34 cellular contexts compared by ENCODE assay signal in genomic region chr1:21067551-21068227, GRCh38.
"Had no signal": no experiment of that assay in that cellular context is flagged by ENCODE, and none has a peak within 500 bp of the region (broad histone marks: within the 10 kb centered on the region; RNA-seq: fewer than 3 reads in every experiment).

No MANE protein-coding gene starts in this region.

- FAIRE-seq: endothelial cell of umbilical vein had no signal

- DNase-seq: activated B cell treated with CpG ODN at 0.5 μM for 24 hours; activated CD4-positive, alpha-beta T cell treated with anti-CD3 and anti-CD28 coated beads for 48 hours; activated CD4-positive, alpha-beta T cell treated with anti-CD3 and anti-CD28 coated beads, Interleukin-2, amount 50 U/mL, for 1 hour; activated CD4-positive, alpha-beta T cell treated with anti-CD3 and anti-CD28 coated beads, Interleukin-2, amount 50 U/mL, for 48 hours; activated CD8-positive, alpha-beta memory T cell treated with anti-CD3 and anti-CD28 coated beads for 24 hours; activated CD8-positive, alpha-beta T cell treated with anti-CD3 and anti-CD28 coated beads for 36 hours; activated effector memory CD4-positive, alpha-beta T cell treated with anti-CD3 and anti-CD28 coated beads, Interleukin-2, amount 50 U/mL, for 16 hours; activated naive CD4-positive, alpha-beta T cell treated with anti-CD3 and anti-CD28 coated beads for 36 hours; activated naive CD8-positive, alpha-beta T cell treated with anti-CD3 and anti-CD28 coated beads for 36 hours; activated naive CD8-positive, alpha-beta T cell treated with anti-CD3 and anti-CD28 coated beads, Interleukin-2, amount 50 U/mL, for 24 hours; activated T-cell treated with anti-CD3 and anti-CD28 coated beads, Interleukin-2, amount 50 U/mL, for 48 hours; adrenal gland; central memory CD4-positive, alpha-beta T cell; cerebellar nuclear complex; colonic mucosa; effector CD8-positive, alpha-beta T cell; esophagus squamous epithelium; foreskin melanocyte; heart right ventricle; T-helper 17 cell; T1000; WERI-Rb-1 had no signal

- ATAC-seq: activated CD4-positive, CD25-positive, alpha-beta regulatory T cell treated with anti-CD3 and anti-CD28 coated beads, Interleukin-2, amount 50 U/mL, for 24 hours; activated CD8-positive, alpha-beta T cell treated with anti-CD3 and anti-CD28 coated beads for 36 hours; activated naive CD8-positive, alpha-beta T cell treated with anti-CD3 and anti-CD28 coated beads, Interleukin-2, amount 50 U/mL, for 24 hours; gastroesophageal sphincter; heart right ventricle; T-helper 17 cell had no signal

- H3K27ac ChIP-seq: adrenal gland, ascending aorta, breast epithelium, cardiac muscle cell, colonic mucosa, epithelial cell of prostate, esophagus squamous epithelium, gastroesophageal sphincter, heart right ventricle, WERI-Rb-1 had no signal

- H3K9me3 ChIP-seq: ascending aorta, breast epithelium, colonic mucosa, esophagus squamous epithelium, gastroesophageal sphincter, heart right ventricle had no signal

- H3K4me3 ChIP-seq: adrenal gland, ascending aorta, breast epithelium, cardiac muscle cell, colonic mucosa, esophagus squamous epithelium, gastroesophageal sphincter, heart right ventricle had no signal

- H3K9me3 Mint-ChIP-seq: activated B cell treated with CpG ODN at 0.5 μM for 24 hours; activated CD8-positive, alpha-beta T cell treated with anti-CD3 and anti-CD28 coated beads for 36 hours; activated naive CD4-positive, alpha-beta T cell treated with anti-CD3 and anti-CD28 coated beads for 36 hours; activated naive CD4-positive, alpha-beta T cell treated with anti-CD3 and anti-CD28 coated beads, Interleukin-2, amount 50 U/mL, for 24 hours; activated naive CD8-positive, alpha-beta T cell treated with anti-CD3 and anti-CD28 coated beads for 36 hours; activated naive CD8-positive, alpha-beta T cell treated with anti-CD3 and anti-CD28 coated beads, Interleukin-2, amount 50 U/mL, for 24 hours; activated T-helper 1 cell treated with anti-CD3 and anti-CD28 coated beads, Interleukin-12 subunit alpha, Interleukin-12 subunit beta, Interleukin-2, Interleukin-4 antibody, amounts not matched to agents 30 ng/mL and 10 ng/mL and 1 ng/mL, durations not matched to agents 14 hours and 24 hours and 36 hours; activated T-helper 2 cell treated with anti-CD3 and anti-CD28 coated beads, Interferon-gamma antibody, Interleukin-2, Interleukin-4, amounts not matched to agents 10 μg/mL and 5 μg/mL and 100 μg/mL, durations not matched to agents 14 hours and 24 hours and 36 hours; brain; T-helper 2 cell treated with Interferon-gamma antibody and Interleukin-4, amounts not matched to agents 5 μg/mL and 100 μg/mL, for 36 hours had no signal

- H3K27me3 Mint-ChIP-seq: activated B cell treated with CpG ODN at 0.5 μM for 24 hours; activated CD8-positive, alpha-beta T cell treated with anti-CD3 and anti-CD28 coated beads for 36 hours; activated naive CD4-positive, alpha-beta T cell treated with anti-CD3 and anti-CD28 coated beads, Interleukin-2, amount 50 U/mL, for 24 hours; activated naive CD8-positive, alpha-beta T cell treated with anti-CD3 and anti-CD28 coated beads for 36 hours; activated naive CD8-positive, alpha-beta T cell treated with anti-CD3 and anti-CD28 coated beads, Interleukin-2, amount 50 U/mL, for 24 hours; brain; T-helper 17 cell had no signal

- H3K4me3 Mint-ChIP-seq: activated B cell treated with CpG ODN at 0.5 μM for 24 hours; activated CD8-positive, alpha-beta T cell treated with anti-CD3 and anti-CD28 coated beads for 36 hours; activated naive CD4-positive, alpha-beta T cell treated with anti-CD3 and anti-CD28 coated beads for 36 hours; activated naive CD4-positive, alpha-beta T cell treated with anti-CD3 and anti-CD28 coated beads, Interleukin-2, amount 50 U/mL, for 24 hours; activated naive CD8-positive, alpha-beta T cell treated with anti-CD3 and anti-CD28 coated beads for 36 hours; activated naive CD8-positive, alpha-beta T cell treated with anti-CD3 and anti-CD28 coated beads, Interleukin-2, amount 50 U/mL, for 24 hours; activated T-helper 1 cell treated with anti-CD3 and anti-CD28 coated beads, Interleukin-12 subunit alpha, Interleukin-12 subunit beta, Interleukin-2, Interleukin-4 antibody, amounts not matched to agents 30 ng/mL and 10 ng/mL and 1 ng/mL, durations not matched to agents 14 hours and 24 hours and 36 hours; brain; T-helper 17 cell; T-helper 2 cell treated with Interferon-gamma antibody and Interleukin-4, amounts not matched to agents 5 μg/mL and 100 μg/mL, for 36 hours had no signal

- H3K4me1 Mint-ChIP-seq: activated naive CD4-positive, alpha-beta T cell treated with anti-CD3 and anti-CD28 coated beads, Interleukin-2, amount 50 U/mL, for 24 hours; activated naive CD8-positive, alpha-beta T cell treated with anti-CD3 and anti-CD28 coated beads for 36 hours; activated naive CD8-positive, alpha-beta T cell treated with anti-CD3 and anti-CD28 coated beads, Interleukin-2, amount 50 U/mL, for 24 hours had no signal

- H3K4me1 ChIP-seq: ascending aorta, breast epithelium, colonic mucosa, esophagus squamous epithelium had no signal

- H3K27ac Mint-ChIP-seq: activated B cell treated with CpG ODN at 0.5 μM for 24 hours; activated CD8-positive, alpha-beta T cell treated with anti-CD3 and anti-CD28 coated beads for 36 hours; activated naive CD4-positive, alpha-beta T cell treated with anti-CD3 and anti-CD28 coated beads for 36 hours; activated naive CD4-positive, alpha-beta T cell treated with anti-CD3 and anti-CD28 coated beads, Interleukin-2, amount 50 U/mL, for 24 hours; activated naive CD8-positive, alpha-beta T cell treated with anti-CD3 and anti-CD28 coated beads for 36 hours; activated naive CD8-positive, alpha-beta T cell treated with anti-CD3 and anti-CD28 coated beads, Interleukin-2, amount 50 U/mL, for 24 hours; activated T-helper 1 cell treated with anti-CD3 and anti-CD28 coated beads, Interleukin-12 subunit alpha, Interleukin-12 subunit beta, Interleukin-2, Interleukin-4 antibody, amounts not matched to agents 30 ng/mL and 10 ng/mL and 1 ng/mL, durations not matched to agents 14 hours and 24 hours and 36 hours; activated T-helper 2 cell treated with anti-CD3 and anti-CD28 coated beads, Interferon-gamma antibody, Interleukin-2, Interleukin-4, amounts not matched to agents 10 μg/mL and 5 μg/mL and 100 μg/mL, durations not matched to agents 14 hours and 24 hours and 36 hours; brain; T-helper 17 cell; T-helper 2 cell treated with Interferon-gamma antibody and Interleukin-4, amounts not matched to agents 5 μg/mL and 100 μg/mL, for 36 hours had no signal

- H3K36me3 ChIP-seq: adrenal gland, ascending aorta, breast epithelium, cardiac muscle cell, colonic mucosa, gastroesophageal sphincter, WERI-Rb-1 had no signal
